Comparison of ENCODE assay signal across 8 cellular contexts in the genomic region with DNA sequence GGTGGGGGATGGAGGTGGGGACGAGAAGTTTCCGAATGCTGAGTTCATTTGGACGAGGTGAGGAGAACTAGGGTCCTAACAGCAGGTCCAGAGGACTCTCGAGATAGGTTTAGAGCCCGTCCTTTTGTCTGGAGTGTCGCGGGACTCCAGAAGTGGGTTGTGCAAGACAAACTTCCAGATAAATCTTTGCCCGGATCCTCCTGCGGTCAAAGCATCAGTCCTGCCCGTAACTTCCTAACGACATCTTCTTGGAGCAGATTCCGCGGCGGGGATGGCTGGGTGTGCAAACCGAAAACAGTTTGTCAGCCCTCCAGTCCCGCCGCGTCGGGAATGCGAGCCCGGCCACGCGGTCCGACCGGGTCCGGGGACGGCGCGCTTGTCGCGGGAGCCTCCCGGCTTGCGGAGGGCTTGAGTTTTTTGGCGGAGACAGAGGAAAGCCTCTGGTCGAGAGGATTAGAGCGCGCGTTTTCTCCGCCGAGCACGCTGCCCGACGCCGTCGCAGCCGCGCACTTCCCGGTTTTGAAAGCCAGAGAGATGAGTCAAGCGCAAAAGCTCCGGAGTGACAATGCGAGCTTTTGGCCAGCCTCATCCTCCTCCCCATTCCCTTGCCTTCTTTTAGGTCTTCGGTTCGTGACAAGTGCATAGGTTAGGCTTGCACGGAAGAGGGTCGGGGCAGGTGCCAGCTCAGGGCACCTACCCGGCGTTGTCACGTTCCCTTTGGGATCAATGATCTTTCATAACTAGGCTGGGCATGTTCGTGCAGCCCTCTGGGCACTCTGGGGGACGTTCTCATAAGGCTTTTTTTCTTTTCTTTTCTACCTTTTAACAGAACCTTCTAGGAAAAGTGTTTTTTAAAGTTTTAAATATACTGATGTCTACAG.
DNase-seq lines count a peak whose midpoint lies in the region; ATAC-seq and TF ChIP-seq lines count a peak whose summit lies in the region.

No MANE protein-coding gene starts in this region.

- peak overlapping the region; percentile 34; the same call in 1 of the 2 replicates for H3K27ac ChIP-seq in VCaP
- H3K27ac ChIP-seq in caudate nucleus (ENCODE audit: low read depth, low read length): peak overlapping the region; percentile 58

- no peak for ATAC-seq in GM21360 (IDR thresholded peaks at IDR 0.05; ENCODE audit: unreplicated experiment)

- H3K4me3 ChIP-seq in Jurkat, Clone E6-1 (ENCODE audit: low read length): peak overlapping the region; percentile 54

- peak; percentile 49 for DNase-seq in DMS53 treated with DMSO at 0.1 percent for 48 hours (lab: John Stamatoyannopoulos, UW; ENCODE audit: unreplicated experiment)
- DNase-seq in Jurkat, Clone E6-1 (ENCODE audit: low read depth, low spot score): peak; percentile 11
- DNase-seq in caudate nucleus (lab: John Stamatoyannopoulos, UW): peak in 4 of 61 donors; percentile 1 to 41 (median 15)
- DNase-seq in islet precursor cell: peak; percentile 85
- DNase-seq in stimulated activated CD4-positive, alpha-beta T cell treated with anti-CD3 and anti-CD28 coated beads, Interleukin-15, amount 100 ng/mL, for 24 hours: peak; percentile 73
- DNase-seq in NCI-H187 treated with DMSO at 0.1 percent for 48 hours (lab: John Stamatoyannopoulos, UW): no peak

- no peak for TF ChIP-seq CTCF in VCaP (conservative IDR thresholded peaks at IDR 0.05)
